In genomic region chr5:40406426-40407211, GRCh38 we compare ENCODE assay signal across 8 cellular contexts.
DNase-seq lines count a peak whose midpoint lies in the region; ATAC-seq, FAIRE-seq and TF ChIP-seq lines count a peak whose summit lies in the region.

No MANE protein-coding gene starts in this region.

- H3K36me3 ChIP-seq in GM23338 (ENCODE audit: insufficient read depth) (no peaks in the 10 kb centered on the region), SJCRH30 (no peaks in the 10 kb centered on the region)

- no peaks in the 10 kb centered on the region for H3K36me3 Mint-ChIP-seq in GM23338 (ENCODE audit: low read depth)

- DNase-seq in A549 (ENCODE audit: low read depth in 1 of 2, low spot score in 1 of 2) (no peak), GM23338 (ENCODE audit: low spot score) (no peak), SJCRH30 (peak; percentile 17 to 61), left colon (no peak), activated gamma-delta T cell (lab: John Stamatoyannopoulos, UW) (no peak), DMS53 (lab: John Stamatoyannopoulos, UW) (no peak)

- H3K27ac Mint-ChIP-seq in GM23338: peak overlapping the region; percentile 40; the same call in 1 of the 2 replicates

- TF ChIP-seq EP300 in A549 (IDR thresholded peaks at IDR 0.05): no peak

- no peaks in the 10 kb centered on the region for H3K27me3 Mint-ChIP-seq in GM23338 (ENCODE audit: insufficient read depth, low read depth, poor library complexity)

- peaks cover 3% of the 10 kb centered on the region; the same call in 2 of the 3 replicates for H3K4me1 Mint-ChIP-seq in GM23338

- H3K27ac ChIP-seq in A549 (no peak overlapping the region), GM23338 (ENCODE audit: low read depth) (no peak overlapping the region), SJCRH30 (no peak overlapping the region)

- CTCF ChIA-PET in A549 (lab: Yijun Ruan, JAX): no interaction called here

- intact Hi-C loops in left colon (cut with DNase I, micrococcal nuclease): no loop called here

- POLR2A ChIA-PET in A549 (lab: Yijun Ruan, JAX): interaction anchor here (1.0 kb wide), 1 partner anchor 273 kb away, joined by 3 read pairs; the partner anchor contains the start of gene PTGER4

- no peak for TF ChIP-seq CTCF in A549 (IDR thresholded peaks at IDR 0.05)
- no peak for TF ChIP-seq CTCF in GM23338 (conservative IDR thresholded peaks at IDR 0.05; ENCODE audit: low read depth in 2 of 2)

- no peak for TF ChIP-seq POLR2A in A549 (IDR thresholded peaks at IDR 0.05; ENCODE audit: low read length)
- TF ChIP-seq POLR2A in GM18505 (IDR thresholded peaks at IDR 0.05; ENCODE audit: borderline replicate concordance, extremely low read depth, insufficient read depth, insufficient read length): no peak

- H3K4me3 Mint-ChIP-seq in GM23338: no peak overlapping the region

- H3K4me2 ChIP-seq in A549 (no peak overlapping the region), GM23338 (no peak overlapping the region)

- H3F3A ChIP-seq in GM23338 (replicated peaks; ENCODE audit: low read depth): no peaks in the 10 kb centered on the region

- H3K27me3 ChIP-seq in GM23338 (ENCODE audit: insufficient read depth) (no peaks in the 10 kb centered on the region), SJCRH30 (no peaks in the 10 kb centered on the region)

- H3K4me1 ChIP-seq in A549 (peaks cover 27% of the 10 kb centered on the region; the same call in 2 of the 3 replicates), GM23338 (ENCODE audit: insufficient read depth) (no peaks in the 10 kb centered on the region), SJCRH30 (peaks cover 26% of the 10 kb centered on the region)

- 60% methylated on average over 8 of the region's 8 CpGs for WGBS in A549 (ENCODE audit: missing lambda C conversion rate)

- no peak for TF ChIP-seq RAD21 in A549 (conservative IDR thresholded peaks at IDR 0.05 in 1 of 2, IDR thresholded peaks at IDR 0.05 in 1 of 2)

- ATAC-seq in A549 (no peak), GM23338 (no peak), left colon (peak; percentile 87), GM21717 (IDR thresholded peaks at IDR 0.05; ENCODE audit: unreplicated experiment) (no peak), GM18505 (IDR thresholded peaks at IDR 0.05; ENCODE audit: unreplicated experiment) (no peak)

- H4K20me1 ChIP-seq in GM23338 (replicated peaks; ENCODE audit: insufficient read depth): no peaks in the 10 kb centered on the region

- H3K4me3 ChIP-seq in A549: no peak overlapping the region
- no peak overlapping the region for H3K4me3 ChIP-seq in GM23338
- no peak overlapping the region for H3K4me3 ChIP-seq in SJCRH30

- no peaks in the 10 kb centered on the region for H3K9me3 Mint-ChIP-seq in GM23338

- peak; percentile 32 for FAIRE-seq in A549 (lab: Jason Lieb, UNC)

- H3K9me2 ChIP-seq in GM23338 (ENCODE audit: insufficient read depth): peaks cover 2% of the 10 kb centered on the region; the same call in 1 of the 2 replicates

- H3K9me3 ChIP-seq in A549 (no peaks in the 10 kb centered on the region), SJCRH30 (replicated peaks) (no peaks in the 10 kb centered on the region)

- H3K79me2 ChIP-seq in GM23338 (replicated peaks; ENCODE audit: insufficient read depth): no peaks in the 10 kb centered on the region

- peak overlapping the region; percentile 44; the same call in 1 of the 2 replicates for H2AFZ ChIP-seq in GM23338

TF ChIP-seq in A549, 52 proteins besides CTCF, POLR2A, EP300 and RAD21 (continues in another document):
- TF ChIP-seq PBX3 (IDR thresholded peaks at IDR 0.05) (no peak), ELK1 (IDR thresholded peaks at IDR 0.05; ENCODE audit: low read depth, low read length) (no peak), ZNF302 (CRISPR knock-in tag; IDR thresholded peaks at IDR 0.05) (no peak), FOSL2 (IDR thresholded peaks at IDR 0.05) (no peak), FOSL2 (CRISPR knock-in tag; IDR thresholded peaks at IDR 0.05) (no peak), GATA3 (IDR thresholded peaks at IDR 0.05; ENCODE audit: borderline replicate concordance) (no peak), KDM1A (IDR thresholded peaks at IDR 0.05; ENCODE audit: low read depth) (no peak), BHLHE40 (IDR thresholded peaks at IDR 0.05; ENCODE audit: low read depth, low read length) (no peak), RNF2 (IDR thresholded peaks at IDR 0.05; ENCODE audit: borderline replicate concordance, low read depth) (no peak), FOSB (CRISPR knock-in tag; IDR thresholded peaks at IDR 0.05) (no peak), MAFK (IDR thresholded peaks at IDR 0.05; ENCODE audit: partially characterized antibody) (no peak), BCL3 (IDR thresholded peaks at IDR 0.05) (no peak), MYC (IDR thresholded peaks at IDR 0.05; ENCODE audit: borderline replicate concordance, low read length) (no peak), JUNB (IDR thresholded peaks at IDR 0.05) (no peak)

TF ChIP-seq in GM23338, 12 proteins besides CTCF, POLR2A, EP300 and RAD21 (continues in another document):
- TF ChIP-seq REST (IDR thresholded peaks at IDR 0.05; ENCODE audit: unreplicated experiment) (no peak), JUNB (IDR thresholded peaks at IDR 0.05; ENCODE audit: unreplicated experiment) (no peak), STAT1 (IDR thresholded peaks at IDR 0.05; ENCODE audit: unreplicated experiment) (no peak), ETS1 (IDR thresholded peaks at IDR 0.05) (no peak), CREB1 (CRISPR knock-in tag; IDR thresholded peaks at IDR 0.05; ENCODE audit: low read depth) (no peak), NANOG (IDR thresholded peaks at IDR 0.05; ENCODE audit: borderline replicate concordance) (no peak), ZNF331 (CRISPR knock-in tag; IDR thresholded peaks at IDR 0.05; ENCODE audit: low read depth) (no peak)

Comparison
In these comparisons a context has a peak if more than half of its experiments do, and no peak if none do; other contexts are left out.
1. DNase-seq: peak in SJCRH30 (2 of 2); none in A549 (0 of 2), GM23338 (single experiment), left colon (0 of 2), activated gamma-delta T cell (single experiment) and DMS53 (single experiment).